In genomic region chr11:65920035-65920802, GRCh38 we compare ENCODE assay signal across 9 cellular contexts. TPM values are rescaled to one million over a fixed set of nuclear protein-coding genes. Genes with fewer than 3 reads are reported as not detected.
DNase-seq lines count a peak whose midpoint lies in the region; ATAC-seq and TF ChIP-seq lines count a peak whose summit lies in the region.
"Had no signal": no experiment of that assay in that cellular context is flagged by ENCODE, and none has a peak within 500 bp of the region (broad histone marks: within the 10 kb centered on the region; RNA-seq: fewer than 3 reads in every experiment).

No MANE protein-coding gene starts in this region.

- H3K27me3 ChIP-seq in ectodermal cell (ENCODE audit: control insufficient read depth, insufficient read depth, low read length, poor library complexity, severe bottlenecking), result no peaks in the 10 kb centered on the region

- ATAC-seq in GM18907 (IDR thresholded peaks at IDR 0.05; ENCODE audit: unreplicated experiment), result peak; percentile 13
- no peak for ATAC-seq in GM18498 (IDR thresholded peaks at IDR 0.05; ENCODE audit: unreplicated experiment)

- DNase-seq in LNCaP clone FGC (ENCODE audit: low read depth) (no peak), neural crest cell (ENCODE audit: low read depth, low spot score) (no peak), G401 (ENCODE audit: low spot score) (no peak), HCEC 1CT (no peak), NCI-H1092 (lab: John Stamatoyannopoulos, UW) (no peak)

- no peaks in the 10 kb centered on the region for H3K27me3 Mint-ChIP-seq in neural crest cell (ENCODE audit: low read depth)

- H3K4me3 Mint-ChIP-seq in neural crest cell, result peak overlapping the region; percentile 88

- H3K27ac Mint-ChIP-seq in neural crest cell (ENCODE audit: unreplicated experiment), result no peak overlapping the region

- peaks cover 5% of the 10 kb centered on the region for H3K36me3 ChIP-seq in ectodermal cell (ENCODE audit: control insufficient read depth, insufficient read depth, low read length)

- in situ Hi-C loops in G401 (cut with HindIII; ENCODE audit: low sequenced_read_pairs), result no loop called here

- H3K36me3 Mint-ChIP-seq in neural crest cell (ENCODE audit: low read depth), result peaks cover 4% of the 10 kb centered on the region

- H3K4me3 ChIP-seq in LNCaP clone FGC (ENCODE audit: low read depth, low read length) (peak overlapping the region; percentile 80), ectodermal cell (ENCODE audit: insufficient read depth, low read depth, low read length) (peak overlapping the region; percentile 77)

- peaks cover 21% of the 10 kb centered on the region for H3K4me1 Mint-ChIP-seq in neural crest cell

- H3K9me3 ChIP-seq in ectodermal cell (ENCODE audit: control insufficient read depth, low read length), result no peaks in the 10 kb centered on the region

- H3K9me3 Mint-ChIP-seq in neural crest cell, result no peaks in the 10 kb centered on the region

- 47 to 49% methylated on average over 31 of the region's 31 CpGs for WGBS in ectodermal cell, 2 experiments

- no peaks in the 10 kb centered on the region for H3K4me1 ChIP-seq in ectodermal cell (ENCODE audit: control insufficient read depth, insufficient read depth, low read length)

- TF ChIP-seq CTCF in LNCaP clone FGC (IDR thresholded peaks at IDR 0.05; ENCODE audit: control insufficient read depth, extremely low read depth, insufficient read depth) (no peak), neural crest cell (conservative IDR thresholded peaks at IDR 0.05) (no peak)

- H3K27ac ChIP-seq in ectodermal cell (ENCODE audit: insufficient read depth, low read depth, low read length, poor library complexity, severe bottlenecking), result no peak overlapping the region

RNA-seq across cellular contexts. Expression of gene DRAP1, which starts 1.0 kb away (rescaled TPM):
- 107 TPM for polyA plus RNA-seq in ectodermal cell (2013, experiment 1 of 4)
- polyA plus RNA-seq in ectodermal cell (2013, experiment 2 of 4), result 92.6 TPM
- 104 TPM for polyA plus RNA-seq in ectodermal cell (2013, experiment 3 of 4)
- polyA plus RNA-seq in ectodermal cell (2013, experiment 4 of 4), result 112 TPM
- 101 and 110 TPM in 2 replicates for total RNA-seq in neural crest cell
- total RNA-seq in G401 (2014; rRNA removed; shearing (Covaris generic)), result 174 and 179 TPM in 2 replicates

RNA-seq across cellular contexts. Expression of gene C11orf68, which starts 1.4 kb away (rescaled TPM):
- 28.0 TPM for polyA plus RNA-seq in ectodermal cell (2013, experiment 1 of 4)
- 25.4 TPM for polyA plus RNA-seq in ectodermal cell (2013, experiment 2 of 4)
- 25.7 TPM for polyA plus RNA-seq in ectodermal cell (2013, experiment 3 of 4)
- polyA plus RNA-seq in ectodermal cell (2013, experiment 4 of 4), result 34.2 TPM
- 25.7 and 27.2 TPM in 2 replicates for total RNA-seq in neural crest cell
- total RNA-seq in G401 (2014; rRNA removed; shearing (Covaris generic)), result 14.2 and 17.2 TPM in 2 replicates

RNA-seq across cellular contexts. Expression of gene FOSL1, which starts 20.0 kb away (rescaled TPM):
- not detected for polyA plus RNA-seq in ectodermal cell (2013, experiment 1 of 4)
- 0.39 TPM for polyA plus RNA-seq in ectodermal cell (2013, experiment 2 of 4)
- 0.80 TPM for polyA plus RNA-seq in ectodermal cell (2013, experiment 3 of 4)
- 0.81 TPM for polyA plus RNA-seq in ectodermal cell (2013, experiment 4 of 4)
- total RNA-seq in neural crest cell, result 4.2 and 4.7 TPM in 2 replicates
- total RNA-seq in G401 (2014; rRNA removed; shearing (Covaris generic)), result 23.6 and 30.8 TPM in 2 replicates

RNA-seq across cellular contexts. Expression of gene TSGA10IP, which starts 25.1 kb away (rescaled TPM):
- 8.1 TPM for polyA plus RNA-seq in ectodermal cell (2013, experiment 1 of 4)
- 12.0 TPM for polyA plus RNA-seq in ectodermal cell (2013, experiment 2 of 4)
- 7.6 TPM for polyA plus RNA-seq in ectodermal cell (2013, experiment 3 of 4)
- polyA plus RNA-seq in ectodermal cell (2013, experiment 4 of 4), result 9.6 TPM
- 1.8 and 2.7 TPM in 2 replicates for total RNA-seq in neural crest cell
- not detected in 2 replicates for total RNA-seq in G401 (2014; rRNA removed; shearing (Covaris generic))
- total RNA-seq: T-helper 2 cell treated with Interferon-gamma antibody and Interleukin-4, amounts not matched to agents 100 ng/mL and 5 ng/mL, for 36 hours had no signal

RNA-seq across cellular contexts. Expression of gene CCDC85B, which starts 29.7 kb away (rescaled TPM):
- 12.6 TPM for polyA plus RNA-seq in ectodermal cell (2013, experiment 1 of 4)
- 8.7 TPM for polyA plus RNA-seq in ectodermal cell (2013, experiment 2 of 4)
- 14.0 TPM for polyA plus RNA-seq in ectodermal cell (2013, experiment 3 of 4)
- 13.5 TPM for polyA plus RNA-seq in ectodermal cell (2013, experiment 4 of 4)
- total RNA-seq in neural crest cell, result 29.3 and 29.4 TPM in 2 replicates
- total RNA-seq in G401 (2014; rRNA removed; shearing (Covaris generic)), result 180 and 212 TPM in 2 replicates
